ENCODE assay signal across 21 cellular contexts in genomic region chr10:121593267-121593666, GRCh38. TPM values are rescaled to one million over a fixed set of nuclear protein-coding genes. Genes with fewer than 3 reads are reported as not detected.
DNase-seq lines count a peak whose midpoint lies in the region; ATAC-seq and TF ChIP-seq lines count a peak whose summit lies in the region.
"Had no signal": no experiment of that assay in that cellular context is flagged by ENCODE, and none has a peak within 500 bp of the region (broad histone marks: within the 10 kb centered on the region; RNA-seq: fewer than 3 reads in every experiment).

No MANE protein-coding gene starts in this region.

- peaks cover 72% of the 10 kb centered on the region for H3K4me1 Mint-ChIP-seq in WTC11
- H3K4me1 Mint-ChIP-seq: activated T-helper 17 cell treated with anti-CD3 and anti-CD28 coated beads, Interleukin-2, amount 50 U/mL, for 72 hours had no signal

- H3K4me3 Mint-ChIP-seq in WTC11: peak overlapping the region; percentile 99
- H3K4me3 Mint-ChIP-seq: activated naive CD8-positive, alpha-beta T cell treated with anti-CD3 and anti-CD28 coated beads, Interleukin-2, amount 10 ng/mL, durations not matched to agents 7 days and 5 days; activated T-helper 17 cell treated with anti-CD3 and anti-CD28 coated beads, Interleukin-2, amount 50 U/mL, for 72 hours; naive B cell had no signal

- H3K27ac ChIP-seq in esophagus squamous epithelium (peak overlapping the region; percentile 0 to 94 (median 71)), muscle layer of duodenum (ENCODE audit: low read length) (no peak overlapping the region), temporal lobe (ENCODE audit: low read depth, low read length) (peak overlapping the region; percentile 94), vagina (no peak overlapping the region)
- H3K27ac ChIP-seq: brain microvascular endothelial cell, gastrocnemius medialis, ovary had no signal

- H3K27me3 ChIP-seq in esophagus squamous epithelium (peaks cover 0 to 31% (median 0%) of the 10 kb centered on the region in 4 donors), muscle layer of duodenum (ENCODE audit: low read depth, low read length) (no peaks in the 10 kb centered on the region), vagina (no peaks in the 10 kb centered on the region)
- H3K27me3 ChIP-seq: ovary had no signal

- no peak for DNase-seq in WTC11 (ENCODE audit: low spot score)
- DNase-seq in esophagus squamous epithelium (lab: John Stamatoyannopoulos, UW): no peak
- no peak for DNase-seq in vagina (ENCODE audit: extremely low spot score in 2 of 2)
- DNase-seq: activated CD4-positive, alpha-beta T cell treated with anti-CD3 and anti-CD28 coated beads for 48 hours; activated naive CD8-positive, alpha-beta T cell treated with anti-CD3 and anti-CD28 coated beads, Interleukin-2, amount 10 ng/mL, durations not matched to agents 7 days and 5 days; brain microvascular endothelial cell; dermis blood vessel endothelial cell; DMS79 treated with DMSO at 0.1 percent for 48 hours; gastrocnemius medialis; KG1; naive B cell; NCI-H1092; NCI-H2029 treated with DMSO at 0.1 percent for 48 hours; NCI-H446 treated with DMSO at 0.1 percent for 48 hours; RPMI8226 had no signal

- intact Hi-C loops in esophagus squamous epithelium (cut with DNase I): no loop called here
- intact Hi-C loops in vagina (cut with DNase I): no loop called here

- 26 to 38% methylated on average over 4 to 5 of the region's 5 CpGs for WGBS in esophagus squamous epithelium, 2 donors

- POLR2A ChIA-PET in WTC11 (lab: Charles Lee): no interaction called here

- TF ChIP-seq CTCF in WTC11 (IDR thresholded peaks at IDR 0.05) (no peak), esophagus squamous epithelium (IDR thresholded peaks at IDR 0.05) (no peak), vagina (IDR thresholded peaks at IDR 0.05) (no peak)

- peaks cover 47% of the 10 kb centered on the region for H3K36me3 Mint-ChIP-seq in WTC11
- H3K36me3 Mint-ChIP-seq: activated naive CD8-positive, alpha-beta T cell treated with anti-CD3 and anti-CD28 coated beads, Interleukin-2, amount 10 ng/mL, durations not matched to agents 7 days and 5 days had no signal

- no peaks in the 10 kb centered on the region for H3K27me3 Mint-ChIP-seq in WTC11 (ENCODE audit: low read depth)

- H3K4me3 ChIP-seq in esophagus squamous epithelium: peak overlapping the region in 1 of 4 donors; percentile 70
- peak overlapping the region; percentile 9 to 23 for H3K4me3 ChIP-seq in muscle layer of duodenum (ENCODE audit: low read depth in 1 of 2, low read length in 2 of 2)
- H3K4me3 ChIP-seq in vagina: no peak overlapping the region
- H3K4me3 ChIP-seq: gastrocnemius medialis, ovary had no signal

- H3K9me3 ChIP-seq in esophagus squamous epithelium (no peaks in the 10 kb centered on the region), muscle layer of duodenum (ENCODE audit: control insufficient read depth in 1 of 2, low read length in 2 of 2) (no peaks in the 10 kb centered on the region), vagina (no peaks in the 10 kb centered on the region)
- H3K9me3 ChIP-seq: gastrocnemius medialis, ovary had no signal

- H3K9me3 Mint-ChIP-seq in WTC11: no peaks in the 10 kb centered on the region
- H3K9me3 Mint-ChIP-seq: activated naive CD8-positive, alpha-beta T cell treated with anti-CD3 and anti-CD28 coated beads, Interleukin-2, amount 10 ng/mL, durations not matched to agents 7 days and 5 days; activated T-helper 17 cell treated with anti-CD3 and anti-CD28 coated beads, Interleukin-2, amount 50 U/mL, for 72 hours had no signal

- no peaks in the 10 kb centered on the region for H3K36me3 ChIP-seq in esophagus squamous epithelium
- H3K36me3 ChIP-seq in muscle layer of duodenum (ENCODE audit: control insufficient read depth in 1 of 2, insufficient read depth in 2 of 2, low read length in 2 of 2): no peaks in the 10 kb centered on the region
- no peaks in the 10 kb centered on the region for H3K36me3 ChIP-seq in vagina
- H3K36me3 ChIP-seq: brain microvascular endothelial cell, gastrocnemius medialis, ovary had no signal

- H3K4me1 ChIP-seq in esophagus squamous epithelium (peaks cover 13 to 82% (median 14%) of the 10 kb centered on the region in 3 donors), muscle layer of duodenum (ENCODE audit: control insufficient read depth in 1 of 2, insufficient read depth in 2 of 2, low read length in 2 of 2) (peaks cover 0 to 7% of the 10 kb centered on the region in 2 donors), vagina (peaks cover 46% of the 10 kb centered on the region)

- no peak for ATAC-seq in WTC11
- no peak for ATAC-seq in GM18867 (IDR thresholded peaks at IDR 0.05; ENCODE audit: unreplicated experiment)
- ATAC-seq in HG03571 (IDR thresholded peaks at IDR 0.05; ENCODE audit: unreplicated experiment): no peak
- ATAC-seq: activated T-helper 17 cell treated with anti-CD3 and anti-CD28 coated beads, Interleukin-2, amount 50 U/mL, for 72 hours; gastrocnemius medialis had no signal

- peak overlapping the region; percentile 22; the same call in 1 of the 2 replicates for H3K27ac Mint-ChIP-seq in WTC11
- H3K27ac Mint-ChIP-seq: activated naive CD8-positive, alpha-beta T cell treated with anti-CD3 and anti-CD28 coated beads, Interleukin-2, amount 10 ng/mL, durations not matched to agents 7 days and 5 days; activated T-helper 17 cell treated with anti-CD3 and anti-CD28 coated beads, Interleukin-2, amount 50 U/mL, for 72 hours; naive B cell had no signal

- TF ChIP-seq POLR2A in esophagus squamous epithelium (IDR thresholded peaks at IDR 0.05) (no peak), vagina (IDR thresholded peaks at IDR 0.05) (no peak)

- CTCF ChIA-PET in WTC11 (lab: Charles Lee): interaction anchor here (1.1 to 1.8 kb wide), 3 partner anchors 13 to 644 kb away, joined by 3 to 8 read pairs (median 7); no protein-coding TSS in a partner anchor

TF ChIP-seq in WTC11, 78 proteins besides CTCF, POLR2A, EP300 and RAD21:
- TF ChIP-seq ZNF232 (CRISPR knock-in tag; IDR thresholded peaks at IDR 0.05) (no peak), KAT7 (CRISPR knock-in tag; IDR thresholded peaks at IDR 0.05; ENCODE audit: borderline replicate concordance) (no peak), NFATC4 (CRISPR knock-in tag; IDR thresholded peaks at IDR 0.05) (no peak), ZNF423 (CRISPR knock-in tag; IDR thresholded peaks at IDR 0.05) (no peak), ZNF138 (CRISPR knock-in tag; conservative IDR thresholded peaks at IDR 0.05) (no peak), EMX1 (CRISPR knock-in tag; IDR thresholded peaks at IDR 0.05) (no peak), NR3C1 (CRISPR knock-in tag; conservative IDR thresholded peaks at IDR 0.05; ENCODE audit: low read depth) (no peak), JUN (CRISPR knock-in tag; IDR thresholded peaks at IDR 0.05) (no peak), NFYB (CRISPR knock-in tag; conservative IDR thresholded peaks at IDR 0.05; ENCODE audit: low read depth) (no peak), NR1H2 (CRISPR knock-in tag; IDR thresholded peaks at IDR 0.05) (no peak), FOXJ3 (CRISPR knock-in tag; IDR thresholded peaks at IDR 0.05; ENCODE audit: borderline replicate concordance) (no peak), TEAD4 (CRISPR knock-in tag; IDR thresholded peaks at IDR 0.05) (no peak), TP53 (CRISPR knock-in tag; IDR thresholded peaks at IDR 0.05) (no peak), IRF2 (CRISPR knock-in tag; IDR thresholded peaks at IDR 0.05; ENCODE audit: borderline replicate concordance, low read depth) (no peak), FOXK1 (CRISPR knock-in tag; IDR thresholded peaks at IDR 0.05) (no peak), MXD4 (CRISPR knock-in tag; IDR thresholded peaks at IDR 0.05; ENCODE audit: borderline replicate concordance) (no peak)
- TF ChIP-seq, protein P1, sequence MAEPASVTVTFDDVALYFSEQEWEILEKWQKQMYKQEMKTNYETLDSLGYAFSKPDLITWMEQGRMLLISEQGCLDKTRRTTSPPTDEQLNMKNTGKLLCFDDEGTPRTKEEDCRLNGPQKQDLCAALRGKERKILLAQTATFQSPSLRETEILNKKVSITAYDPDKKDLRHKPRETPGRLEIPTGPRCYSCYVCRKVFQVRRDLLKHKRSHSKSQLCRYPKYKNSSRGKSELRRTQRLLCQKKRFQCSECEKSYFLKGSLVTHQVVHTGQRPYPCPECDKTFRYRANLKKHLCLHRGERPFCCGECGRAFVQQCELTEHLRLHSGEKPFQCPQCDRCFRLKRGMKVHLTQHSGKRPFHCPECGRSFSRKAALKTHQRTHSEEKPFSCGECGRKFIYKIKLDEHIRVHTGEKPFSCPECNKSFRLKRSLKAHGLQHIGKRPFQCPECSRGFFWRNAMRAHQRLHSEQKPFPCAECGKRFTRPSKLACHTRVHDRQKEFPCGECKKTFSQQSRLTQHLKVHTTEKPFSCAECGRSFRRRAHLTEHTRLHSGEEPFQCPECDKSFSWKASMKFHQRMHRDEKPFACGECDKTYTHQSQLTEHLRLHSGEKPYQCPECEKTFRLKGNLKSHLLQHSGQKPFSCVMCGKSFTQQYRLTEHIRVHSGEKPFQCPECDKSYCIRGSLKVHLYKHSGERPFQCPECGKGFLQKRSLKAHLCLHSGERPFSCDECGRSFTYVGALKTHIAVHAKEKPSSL (CRISPR knock-in tag; conservative IDR thresholded peaks at IDR 0.05): no peak
- TF ChIP-seq, protein P2, sequence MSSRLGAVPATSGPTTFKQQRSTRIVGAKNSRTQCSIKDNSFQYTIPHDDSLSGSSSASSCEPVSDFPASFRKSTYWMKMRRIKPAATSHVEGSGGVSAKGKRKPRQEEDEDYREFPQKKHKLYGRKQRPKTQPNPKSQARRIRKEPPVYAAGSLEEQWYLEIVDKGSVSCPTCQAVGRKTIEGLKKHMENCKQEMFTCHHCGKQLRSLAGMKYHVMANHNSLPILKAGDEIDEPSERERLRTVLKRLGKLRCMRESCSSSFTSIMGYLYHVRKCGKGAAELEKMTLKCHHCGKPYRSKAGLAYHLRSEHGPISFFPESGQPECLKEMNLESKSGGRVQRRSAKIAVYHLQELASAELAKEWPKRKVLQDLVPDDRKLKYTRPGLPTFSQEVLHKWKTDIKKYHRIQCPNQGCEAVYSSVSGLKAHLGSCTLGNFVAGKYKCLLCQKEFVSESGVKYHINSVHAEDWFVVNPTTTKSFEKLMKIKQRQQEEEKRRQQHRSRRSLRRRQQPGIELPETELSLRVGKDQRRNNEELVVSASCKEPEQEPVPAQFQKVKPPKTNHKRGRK (CRISPR knock-in tag; IDR thresholded peaks at IDR 0.05; ENCODE audit: borderline replicate concordance): no peak

RNA-seq across cellular contexts. Expression of gene FGFR2, which starts 5.0 kb away (rescaled TPM):
- total RNA-seq in WTC11 (2021): 88.6 to 95.0 TPM (median 90.4 TPM) in 3 replicates
- total RNA-seq in esophagus squamous epithelium: 10 to 100 TPM; 22.5 to 58.0 (median 44.4) TPM
- total RNA-seq in temporal lobe: 46.7 TPM
- total RNA-seq in vagina: 54.0 TPM
- total RNA-seq: activated T-helper 17 cell treated with anti-CD3 and anti-CD28 coated beads, Interleukin-2, amount 50 U/mL, for 72 hours had no signal

Comparison
In these comparisons a context has a peak if more than half of its experiments do, and no peak if none do; other contexts are left out.
1. H3K27ac ChIP-seq: peak in esophagus squamous epithelium (4 of 4) and temporal lobe (single experiment); none in muscle layer of duodenum (single experiment) and vagina (single experiment).
2. H3K4me3 ChIP-seq: peak in muscle layer of duodenum (2 of 2); none in vagina (0 of 2).